In the genomic region with DNA sequence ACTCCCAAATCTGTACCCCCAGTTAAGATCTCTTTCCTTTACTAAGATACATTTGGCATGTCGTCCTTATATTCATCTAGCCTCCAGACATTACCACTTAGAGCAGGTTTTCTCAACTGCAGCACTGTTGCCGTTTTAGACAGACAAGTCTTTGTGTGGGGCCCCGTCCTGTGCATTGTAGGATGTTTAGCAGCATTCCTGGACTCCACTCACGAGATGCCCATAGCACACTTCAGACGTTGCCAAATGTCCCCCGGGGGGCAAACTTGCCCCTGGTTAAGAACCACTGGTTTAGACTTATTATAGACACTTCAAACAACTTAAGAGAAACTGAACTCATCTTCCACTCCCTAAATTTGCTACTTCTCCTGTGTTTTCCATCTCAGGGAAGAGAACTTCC, we compare ENCODE assay signal across 2 cellular contexts. TPM values are rescaled to one million over a fixed set of nuclear protein-coding genes. Genes with fewer than 3 reads are reported as not detected.
"Had no signal": no experiment of that assay in that cellular context is flagged by ENCODE, and none has a peak within 500 bp of the region (broad histone marks: within the 10 kb centered on the region; RNA-seq: fewer than 3 reads in every experiment).

No MANE protein-coding gene starts in this region.

RNA-seq across cellular contexts. Expression of gene TBC1D26, which starts 56.1 kb away (rescaled TPM):
- total RNA-seq: GM12878 had no signal

RNA-seq across cellular contexts. Expression of gene FBXW10B, which starts 56.5 kb away (rescaled TPM):
- total RNA-seq: G401 had no signal
